Comparison of ENCODE assay signal across 13 cellular contexts in the genomic region with DNA sequence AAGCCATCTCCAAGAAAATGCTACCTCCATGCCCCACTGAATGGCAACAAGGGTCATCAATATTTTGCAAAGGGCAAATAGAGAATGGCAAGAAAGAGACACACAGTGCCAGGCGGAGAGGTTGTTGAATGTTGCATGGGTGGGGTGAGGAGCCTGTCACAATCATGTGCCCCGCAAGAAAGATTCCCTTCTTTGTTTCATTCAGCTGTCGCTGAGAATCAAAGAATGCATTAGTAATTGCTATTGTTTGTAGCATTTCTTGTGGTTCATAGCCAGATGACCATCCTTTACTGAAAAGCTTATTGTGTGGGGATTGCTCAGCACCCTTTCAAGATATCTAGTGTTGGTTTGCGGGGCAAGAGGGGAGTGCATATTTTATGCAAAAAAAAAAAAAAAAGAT.
"Had no signal": no experiment of that assay in that cellular context is flagged by ENCODE, and none has a peak within 500 bp of the region (broad histone marks: within the 10 kb centered on the region; RNA-seq: fewer than 3 reads in every experiment).

No MANE protein-coding gene starts in this region.

- H3K4me3 ChIP-seq: heart left ventricle, left ventricle myocardium inferior, thoracic aorta, uterus had no signal

- FAIRE-seq: keratinocyte had no signal

- H3K27me3 ChIP-seq: heart left ventricle, uterus had no signal

- H3K27ac ChIP-seq: heart left ventricle, left ventricle myocardium inferior, thoracic aorta, uterus had no signal

- H3K36me3 ChIP-seq: heart left ventricle, left ventricle myocardium inferior, thoracic aorta, uterus had no signal

- DNase-seq: activated CD4-positive, alpha-beta T cell treated with anti-CD3 and anti-CD28 coated beads, Interleukin-2, amount 50 U/mL, for 4 hours; activated CD4-positive, CD25-positive, alpha-beta regulatory T cell treated with anti-CD3 and anti-CD28 coated beads, Interleukin-2, amount 50 U/mL, for 72 hours; activated naive CD4-positive, alpha-beta T cell treated with anti-CD3 and anti-CD28 coated beads, Interleukin-2, amount 50 U/mL, for 16 hours; activated T-cell treated with anti-CD3 and anti-CD28 coated beads, Interleukin-2, amount 50 U/mL, for 1 hour; heart left ventricle; left ventricle myocardium inferior; mesendoderm; stimulated activated CD4-positive, alpha-beta T cell treated with anti-CD3 and anti-CD28 coated beads, Interleukin-12 subunit alpha, Interleukin-12 subunit beta, amount 100 ng/mL, for 4 hours; stimulated activated naive CD4-positive, alpha-beta T cell treated with Interleukin-2 at 50 U/mL for 16 hours; uterus had no signal

- H3K4me1 ChIP-seq: uterus had no signal

- ATAC-seq: heart left ventricle, sciatic nerve had no signal

- H3K9me3 ChIP-seq: heart left ventricle, left ventricle myocardium inferior, thoracic aorta, uterus had no signal
